In genomic region chr18:36590621-36591580, GRCh38 we compare ENCODE assay signal across 17 cellular contexts.
A peak's percentile ranks its signal among the peaks of the same experiment; 100 is the strongest.
DNase-seq lines count a peak whose midpoint lies in the region; ATAC-seq, FAIRE-seq and TF ChIP-seq lines count a peak whose summit lies in the region.
"Had no signal": no experiment of that assay in that cellular context is flagged by ENCODE, and none has a peak within 500 bp of the region (broad histone marks: within the 10 kb centered on the region; RNA-seq: fewer than 3 reads in every experiment).

No MANE protein-coding gene starts in this region.

- H4K20me1 ChIP-seq in GM23248 (ENCODE audit: insufficient read depth): no peaks in the 10 kb centered on the region
- H4K20me1 ChIP-seq in astrocyte (ENCODE audit: insufficient read depth, low read length): no peaks in the 10 kb centered on the region

- H3K4me2 ChIP-seq in GM23248 (ENCODE audit: unreplicated experiment) (peak overlapping the region; percentile 13), astrocyte (ENCODE audit: low read length) (peak overlapping the region; percentile 3)

- no peak for TF ChIP-seq CTCF in astrocyte (IDR thresholded peaks at IDR 0.05; ENCODE audit: insufficient read depth, low read depth, low read length)
- TF ChIP-seq CTCF in epithelial cell of esophagus (IDR thresholded peaks at IDR 0.05; ENCODE audit: insufficient read depth, low read depth, low read length, missing control alignments): no peak
- no peak for TF ChIP-seq CTCF in osteocyte (IDR thresholded peaks at IDR 0.05)
- TF ChIP-seq CTCF in Caco-2 (IDR thresholded peaks at IDR 0.05; ENCODE audit: insufficient read depth in 1 of 2, low read depth in 1 of 2, low read length in 1 of 2, severe bottlenecking in 1 of 2, unreplicated experiment in 1 of 2): no peak

- H3K36me3 ChIP-seq in GM23248 (ENCODE audit: low read depth) (no peaks in the 10 kb centered on the region), astrocyte (ENCODE audit: insufficient read depth, low read length) (no peaks in the 10 kb centered on the region), Caco-2 (ENCODE audit: control insufficient read depth, insufficient read depth, low read length) (no peaks in the 10 kb centered on the region)

- H3K9me3 Mint-ChIP-seq in astrocyte (ENCODE audit: unreplicated experiment) (peaks cover 6% of the 10 kb centered on the region), osteocyte (ENCODE audit: unreplicated experiment) (no peaks in the 10 kb centered on the region), Caco-2 (ENCODE audit: unreplicated experiment) (no peaks in the 10 kb centered on the region)
- H3K9me3 Mint-ChIP-seq: CD8-positive, alpha-beta T cell had no signal

- FAIRE-seq in astrocyte (lab: Jason Lieb, UNC): no peak
- FAIRE-seq: D721Med had no signal

- WGBS in GM23248 (ENCODE audit: low coverage in 1 of 2, low lambda C conversion rate in 2 of 2, missing lambda C conversion rate in 2 of 2), 2 experiments: 97 to 98% methylated on average over 13 of the region's 13 CpGs

- no peaks in the 10 kb centered on the region for H3K9me2 ChIP-seq in GM23248 (ENCODE audit: insufficient read depth)

- H3K27me3 Mint-ChIP-seq in astrocyte (ENCODE audit: low read depth, unreplicated experiment): peaks cover 6% of the 10 kb centered on the region
- H3K27me3 Mint-ChIP-seq in osteocyte (ENCODE audit: unreplicated experiment): no peaks in the 10 kb centered on the region
- peaks cover 12% of the 10 kb centered on the region for H3K27me3 Mint-ChIP-seq in Caco-2 (ENCODE audit: insufficient read depth, unreplicated experiment)

- no peak for ATAC-seq in HG02798 (IDR thresholded peaks at IDR 0.05; ENCODE audit: poor library complexity, unreplicated experiment)
- ATAC-seq: CD8-positive, alpha-beta T cell; HCT116; PC-3 had no signal

- intact Hi-C loops in Caco-2 (cut with micrococcal nuclease; ENCODE audit: unreplicated experiment): no loop called here

- POLR2A ChIA-PET in Caco-2 (lab: Charles Lee): no interaction called here

- H3F3A ChIP-seq in GM23248 (ENCODE audit: insufficient read depth): peaks cover 12% of the 10 kb centered on the region; the same call in 1 of the 2 replicates

- H3K36me3 Mint-ChIP-seq in astrocyte (ENCODE audit: low read depth, unreplicated experiment) (peaks cover 5% of the 10 kb centered on the region), osteocyte (ENCODE audit: unreplicated experiment) (no peaks in the 10 kb centered on the region), Caco-2 (ENCODE audit: insufficient read depth, unreplicated experiment) (no peaks in the 10 kb centered on the region)
- H3K36me3 Mint-ChIP-seq: CD8-positive, alpha-beta T cell had no signal

- in situ Hi-C loops in GM23248 (cut with MboI): no loop called here

- DNase-seq in GM23248 (no peak), astrocyte (ENCODE audit: low read depth) (no peak), epithelial cell of esophagus (ENCODE audit: low read depth) (peak; percentile 64), osteocyte (ENCODE audit: extremely low spot score, unreplicated experiment) (peak; percentile 69), Caco-2 (no peak), NCI-H526 treated with DMSO at 0.1 percent for 48 hours (lab: John Stamatoyannopoulos, UW) (no peak), NCI-H82 treated with DMSO at 0.1 percent for 48 hours (lab: John Stamatoyannopoulos, UW; ENCODE audit: unreplicated experiment) (no peak)
- DNase-seq: CD8-positive, alpha-beta T cell; DMS79 treated with DMSO at 0.1 percent for 48 hours; KG1; NCI-H1436; NCI-H2029 treated with DMSO at 0.1 percent for 48 hours; NCI-H774; PC-3 had no signal

- CTCF ChIA-PET in Caco-2 (lab: Charles Lee): no interaction called here

- H3K4me1 Mint-ChIP-seq in astrocyte (ENCODE audit: low read depth, unreplicated experiment): peaks cover 20% of the 10 kb centered on the region
- no peaks in the 10 kb centered on the region for H3K4me1 Mint-ChIP-seq in osteocyte (ENCODE audit: unreplicated experiment)
- H3K4me1 Mint-ChIP-seq in Caco-2 (ENCODE audit: low read depth, unreplicated experiment): no peaks in the 10 kb centered on the region

- H3K79me2 ChIP-seq in GM23248 (ENCODE audit: insufficient read depth): no peaks in the 10 kb centered on the region
- no peaks in the 10 kb centered on the region for H3K79me2 ChIP-seq in astrocyte (ENCODE audit: insufficient read depth, low read length)

- BruUV-seq in Caco-2 (replicated peaks; lab: Mats Ljungman, UMichigan): no TSS peak

- H3K27ac ChIP-seq in GM23248 (no peak overlapping the region), astrocyte (ENCODE audit: low read depth, low read length) (peak overlapping the region; percentile 18)

- no peak overlapping the region for H3K9ac ChIP-seq in GM23248
- H3K9ac ChIP-seq in astrocyte (ENCODE audit: low read length): peak overlapping the region; percentile 19

- H3K4me3 ChIP-seq in GM23248: no peak overlapping the region
- H3K4me3 ChIP-seq in astrocyte (ENCODE audit: insufficient read depth, low read depth, low read length): no peak overlapping the region
- no peak overlapping the region for H3K4me3 ChIP-seq in epithelial cell of esophagus (ENCODE audit: low read length)
- H3K4me3 ChIP-seq in Caco-2 (ENCODE audit: low read depth, low read length): no peak overlapping the region

- H3K4me3 Mint-ChIP-seq in astrocyte (ENCODE audit: unreplicated experiment) (no peak overlapping the region), osteocyte (ENCODE audit: unreplicated experiment) (no peak overlapping the region), Caco-2 (ENCODE audit: unreplicated experiment) (no peak overlapping the region)
- H3K4me3 Mint-ChIP-seq: CD8-positive, alpha-beta T cell had no signal

- no peaks in the 10 kb centered on the region for H3K9me3 ChIP-seq in GM23248 (ENCODE audit: low read depth)
- no peaks in the 10 kb centered on the region for H3K9me3 ChIP-seq in astrocyte (ENCODE audit: insufficient read depth, low read depth, low read length)
- no peaks in the 10 kb centered on the region for H3K9me3 ChIP-seq in Caco-2

- H3K27me3 ChIP-seq in GM23248 (replicated peaks; ENCODE audit: insufficient read depth) (no peaks in the 10 kb centered on the region), astrocyte (ENCODE audit: insufficient read depth, low read length) (no peaks in the 10 kb centered on the region), Caco-2 (replicated peaks; ENCODE audit: control insufficient read depth, insufficient read depth, low read length) (no peaks in the 10 kb centered on the region)

- H3K4me1 ChIP-seq in GM23248 (ENCODE audit: insufficient read depth) (peaks cover 12% of the 10 kb centered on the region), astrocyte (ENCODE audit: insufficient read depth, low read length) (peaks cover 27% of the 10 kb centered on the region), Caco-2 (no peaks in the 10 kb centered on the region)

- H2AFZ ChIP-seq in GM23248 (no peak overlapping the region), astrocyte (ENCODE audit: low read depth, low read length) (no peak overlapping the region)

- H3K27ac Mint-ChIP-seq in astrocyte (ENCODE audit: unreplicated experiment): peak overlapping the region; percentile 18
- H3K27ac Mint-ChIP-seq in osteocyte (ENCODE audit: unreplicated experiment): no peak overlapping the region
- no peak overlapping the region for H3K27ac Mint-ChIP-seq in Caco-2 (ENCODE audit: unreplicated experiment)
- H3K27ac Mint-ChIP-seq: CD8-positive, alpha-beta T cell had no signal

Comparison
In these comparisons a context has a peak if more than half of its experiments do, and no peak if none do; other contexts are left out.
1. DNase-seq: peak in epithelial cell of esophagus (single experiment) and osteocyte (single experiment); none in GM23248 (single experiment), astrocyte (single experiment), Caco-2 (0 of 2), NCI-H526 treated with DMSO at 0.1 percent for 48 hours (single experiment) and NCI-H82 treated with DMSO at 0.1 percent for 48 hours (single experiment).